8 cellular contexts compared by ENCODE assay signal in genomic region chr1:192808588-192809285, GRCh38. TPM values are rescaled to one million over a fixed set of nuclear protein-coding genes. Genes with fewer than 3 reads are reported as not detected.
DNase-seq lines count a peak whose midpoint lies in the region; ATAC-seq and TF ChIP-seq lines count a peak whose summit lies in the region.

A gene with protein sequence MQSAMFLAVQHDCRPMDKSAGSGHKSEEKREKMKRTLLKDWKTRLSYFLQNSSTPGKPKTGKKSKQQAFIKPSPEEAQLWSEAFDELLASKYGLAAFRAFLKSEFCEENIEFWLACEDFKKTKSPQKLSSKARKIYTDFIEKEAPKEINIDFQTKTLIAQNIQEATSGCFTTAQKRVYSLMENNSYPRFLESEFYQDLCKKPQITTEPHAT (plus strand): TSS chr1:192809039. CDS start chr1:192809072, 33 bp downstream.

- peak within 1 kb of the TSS; percentile 85 for H3K27ac Mint-ChIP-seq in WTC11

- H3K27me3 Mint-ChIP-seq in WTC11 (ENCODE audit: low read depth) = peaks cover 16% of the 10 kb centered on the region

- no peaks in the 10 kb centered on the region for H3K9me3 ChIP-seq in AG04450 (ENCODE audit: control insufficient read depth, insufficient read depth, low read length)

- POLR2A ChIA-PET in AG04450 (lab: Yijun Ruan, JAX) (interaction anchor here (0.6 to 3.2 kb wide), 11 partner anchors 25 to 304 kb away, joined by 3 to 16 read pairs (median 3); no protein-coding TSS in a partner anchor), WTC11 (lab: Charles Lee) (interaction anchor here (0.7 to 1.3 kb wide), 2 partner anchors 225 to 1890 kb away, joined by 3 read pairs; no protein-coding TSS in a partner anchor)

- ATAC-seq in GM18873 (IDR thresholded peaks at IDR 0.05; ENCODE audit: low FRiP score, unreplicated experiment) (peak; percentile 82), HG03135 (IDR thresholded peaks at IDR 0.05; ENCODE audit: unreplicated experiment) (peak; percentile 91), WTC11 (peak; percentile 97)

- H3K4me3 ChIP-seq in AG04450 (ENCODE audit: low read depth, low read length) = peak within 1 kb of the TSS; percentile 93
- peak within 1 kb of the TSS; percentile 87 to 94 for H3K4me3 ChIP-seq in cardiac fibroblast (replicated peaks in 1 of 2; ENCODE audit: low read depth in 2 of 2, low read length in 2 of 2)

- peak within 1 kb of the TSS; percentile 91 for H3K4me3 Mint-ChIP-seq in WTC11

- peaks cover 10% of the 10 kb centered on the region for H3K36me3 Mint-ChIP-seq in WTC11

- TF ChIP-seq CTCF in AG04450 (IDR thresholded peaks at IDR 0.05; ENCODE audit: low read depth, low read length) (no peak), WTC11 (IDR thresholded peaks at IDR 0.05) (no peak), cardiac fibroblast (IDR thresholded peaks at IDR 0.05; ENCODE audit: low read depth, low read length) (no peak)

- H3K27me3 ChIP-seq in AG04450 (ENCODE audit: control insufficient read depth, insufficient read depth, low read length) = no peaks in the 10 kb centered on the region

- peaks cover 26% of the 10 kb centered on the region for H3K4me1 Mint-ChIP-seq in WTC11

- H3K27ac ChIP-seq in AG04450 (ENCODE audit: low read depth, low read length) = peak within 1 kb of the TSS; percentile 59

- peak; percentile 92 for DNase-seq in AG04450 (ENCODE audit: low read depth, low spot score)
- peak; percentile 90 for DNase-seq in NCI-H2196 (lab: John Stamatoyannopoulos, UW; ENCODE audit: unreplicated experiment)
- DNase-seq in WTC11 (ENCODE audit: low spot score) = peak; percentile 91
- DNase-seq in cardiac fibroblast (ENCODE audit: low read depth in 2 of 2) = peak; percentile 92 to 97
- peak; percentile 97 for DNase-seq in iris pigment epithelial cell (ENCODE audit: low read depth)
- peak; percentile 73 to 75 for DNase-seq in stimulated activated CD4-positive, alpha-beta T cell treated with anti-CD3 and anti-CD28 coated beads, Interleukin-12 subunit alpha, Interleukin-12 subunit beta, amount 100 ng/mL, for 24 hours (ENCODE audit: low read depth in 2 of 2)

- CTCF ChIA-PET in AG04450 (lab: Charles Lee) (interaction anchor here (1.0 to 4.8 kb wide), 5 partner anchors 12 to 332 kb away, joined by 4 to 56 read pairs (median 13); no protein-coding TSS in a partner anchor), WTC11 (lab: Charles Lee) (interaction anchor here (1.0 to 2.7 kb wide), 2 partner anchors 190 to 211 kb away, joined by 3 to 16 read pairs; no protein-coding TSS in a partner anchor)

- no peaks in the 10 kb centered on the region for H3K9me3 Mint-ChIP-seq in WTC11

TF ChIP-seq in WTC11, 78 proteins besides CTCF, POLR2A, EP300 and RAD21 (continues in another document):
- TF ChIP-seq ZNF425 (CRISPR knock-in tag; conservative IDR thresholded peaks at IDR 0.05) (no peak), TCF7 (CRISPR knock-in tag; IDR thresholded peaks at IDR 0.05; ENCODE audit: low read depth) (0 out of 2 replicates have a peak, but pooled peaks have one; percentile 18), HMGXB4 (CRISPR knock-in tag; IDR thresholded peaks at IDR 0.05) (peak; percentile 37; the same call in 1 of the 2 replicates), HMGA2 (CRISPR knock-in tag; IDR thresholded peaks at IDR 0.05) (no peak), NR1H2 (CRISPR knock-in tag; IDR thresholded peaks at IDR 0.05) (no peak), GABPB1 (CRISPR knock-in tag; IDR thresholded peaks at IDR 0.05) (no peak), FOXP4 (CRISPR knock-in tag; IDR thresholded peaks at IDR 0.05) (peak; percentile 64)
- TF ChIP-seq, protein P1, sequence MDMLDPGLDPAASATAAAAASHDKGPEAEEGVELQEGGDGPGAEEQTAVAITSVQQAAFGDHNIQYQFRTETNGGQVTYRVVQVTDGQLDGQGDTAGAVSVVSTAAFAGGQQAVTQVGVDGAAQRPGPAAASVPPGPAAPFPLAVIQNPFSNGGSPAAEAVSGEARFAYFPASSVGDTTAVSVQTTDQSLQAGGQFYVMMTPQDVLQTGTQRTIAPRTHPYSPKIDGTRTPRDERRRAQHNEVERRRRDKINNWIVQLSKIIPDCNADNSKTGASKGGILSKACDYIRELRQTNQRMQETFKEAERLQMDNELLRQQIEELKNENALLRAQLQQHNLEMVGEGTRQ (CRISPR knock-in tag; IDR thresholded peaks at IDR 0.05) = no peak
- TF ChIP-seq, protein P2, sequence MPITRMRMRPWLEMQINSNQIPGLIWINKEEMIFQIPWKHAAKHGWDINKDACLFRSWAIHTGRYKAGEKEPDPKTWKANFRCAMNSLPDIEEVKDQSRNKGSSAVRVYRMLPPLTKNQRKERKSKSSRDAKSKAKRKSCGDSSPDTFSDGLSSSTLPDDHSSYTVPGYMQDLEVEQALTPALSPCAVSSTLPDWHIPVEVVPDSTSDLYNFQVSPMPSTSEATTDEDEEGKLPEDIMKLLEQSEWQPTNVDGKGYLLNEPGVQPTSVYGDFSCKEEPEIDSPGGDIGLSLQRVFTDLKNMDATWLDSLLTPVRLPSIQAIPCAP (CRISPR knock-in tag; IDR thresholded peaks at IDR 0.05) = no peak
- TF ChIP-seq, protein P3, sequence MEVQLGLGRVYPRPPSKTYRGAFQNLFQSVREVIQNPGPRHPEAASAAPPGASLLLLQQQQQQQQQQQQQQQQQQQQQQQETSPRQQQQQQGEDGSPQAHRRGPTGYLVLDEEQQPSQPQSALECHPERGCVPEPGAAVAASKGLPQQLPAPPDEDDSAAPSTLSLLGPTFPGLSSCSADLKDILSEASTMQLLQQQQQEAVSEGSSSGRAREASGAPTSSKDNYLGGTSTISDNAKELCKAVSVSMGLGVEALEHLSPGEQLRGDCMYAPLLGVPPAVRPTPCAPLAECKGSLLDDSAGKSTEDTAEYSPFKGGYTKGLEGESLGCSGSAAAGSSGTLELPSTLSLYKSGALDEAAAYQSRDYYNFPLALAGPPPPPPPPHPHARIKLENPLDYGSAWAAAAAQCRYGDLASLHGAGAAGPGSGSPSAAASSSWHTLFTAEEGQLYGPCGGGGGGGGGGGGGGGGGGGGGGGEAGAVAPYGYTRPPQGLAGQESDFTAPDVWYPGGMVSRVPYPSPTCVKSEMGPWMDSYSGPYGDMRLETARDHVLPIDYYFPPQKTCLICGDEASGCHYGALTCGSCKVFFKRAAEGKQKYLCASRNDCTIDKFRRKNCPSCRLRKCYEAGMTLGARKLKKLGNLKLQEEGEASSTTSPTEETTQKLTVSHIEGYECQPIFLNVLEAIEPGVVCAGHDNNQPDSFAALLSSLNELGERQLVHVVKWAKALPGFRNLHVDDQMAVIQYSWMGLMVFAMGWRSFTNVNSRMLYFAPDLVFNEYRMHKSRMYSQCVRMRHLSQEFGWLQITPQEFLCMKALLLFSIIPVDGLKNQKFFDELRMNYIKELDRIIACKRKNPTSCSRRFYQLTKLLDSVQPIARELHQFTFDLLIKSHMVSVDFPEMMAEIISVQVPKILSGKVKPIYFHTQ (CRISPR knock-in tag; IDR thresholded peaks at IDR 0.05) = no peak

RNA-seq across cellular contexts. Expression of the gene that starts here (rescaled TPM):
- 60.5 and 80.3 TPM in 2 replicates for polyA plus RNA-seq in AG04450 (2011; rRNA removed)
- 38.7 and 54.7 TPM in 2 replicates for polyA minus RNA-seq in AG04450 (2011; rRNA and poly(A)+ RNA removed)
- total RNA-seq in WTC11 (2021) = 13.1 to 19.1 TPM (median 18.7 TPM) in 3 replicates

Comparison
In these comparisons a context has a peak if more than half of its experiments do, and no peak if none do; other contexts are left out.
1. Peak in every context shown above with its lines: DNase-seq, ATAC-seq, H3K4me3 ChIP-seq and H3K27ac ChIP-seq.